In genomic region chr11:133945087-133945974, GRCh38 we compare ENCODE assay signal across 8 cellular contexts. TPM values are rescaled to one million over a fixed set of nuclear protein-coding genes. Genes with fewer than 3 reads are reported as not detected.
DNase-seq lines count a peak whose midpoint lies in the region; ATAC-seq, FAIRE-seq and TF ChIP-seq lines count a peak whose summit lies in the region.

No MANE protein-coding gene starts in this region.

- H3K27me3 Mint-ChIP-seq in astrocyte (ENCODE audit: low read depth, unreplicated experiment): no peaks in the 10 kb centered on the region
- H3K27me3 Mint-ChIP-seq in WTC11 (ENCODE audit: low read depth): no peaks in the 10 kb centered on the region

- POLR2A ChIA-PET in WTC11 (lab: Charles Lee): no interaction called here

- peaks cover 13% of the 10 kb centered on the region for H4K20me1 ChIP-seq in astrocyte (ENCODE audit: insufficient read depth, low read length)

- H3K4me2 ChIP-seq in astrocyte (ENCODE audit: low read length): peak overlapping the region; percentile 83

- peak; percentile 82 for ATAC-seq in omental fat pad (ENCODE audit: low FRiP score)
- no peak for ATAC-seq in WTC11

- no peak for FAIRE-seq in astrocyte (lab: Jason Lieb, UNC)

- H3K36me3 ChIP-seq in astrocyte (ENCODE audit: insufficient read depth, low read length): no peaks in the 10 kb centered on the region
- no peaks in the 10 kb centered on the region for H3K36me3 ChIP-seq in vagina

- no peak for TF ChIP-seq CTCF in astrocyte (IDR thresholded peaks at IDR 0.05; ENCODE audit: insufficient read depth, low read depth, low read length)
- no peak for TF ChIP-seq CTCF in omental fat pad (IDR thresholded peaks at IDR 0.05)
- TF ChIP-seq CTCF in vagina (IDR thresholded peaks at IDR 0.05): no peak
- TF ChIP-seq CTCF in WTC11 (IDR thresholded peaks at IDR 0.05): no peak

- H3K9me3 ChIP-seq in astrocyte (ENCODE audit: insufficient read depth, low read depth, low read length) (no peaks in the 10 kb centered on the region), vagina (no peaks in the 10 kb centered on the region)

- H3K27ac Mint-ChIP-seq in astrocyte (ENCODE audit: unreplicated experiment) (no peak overlapping the region), WTC11 (no peak overlapping the region; the same call in 1 of the 2 replicates)

- peak overlapping the region; percentile 46 for H3K9ac ChIP-seq in astrocyte (ENCODE audit: low read length)

- no peak for TF ChIP-seq POLR2A in vagina (IDR thresholded peaks at IDR 0.05)

- peaks cover 4% of the 10 kb centered on the region for H3K36me3 Mint-ChIP-seq in astrocyte (ENCODE audit: low read depth, unreplicated experiment)
- peaks cover 38% of the 10 kb centered on the region for H3K36me3 Mint-ChIP-seq in WTC11

- peak; percentile 31 for DNase-seq in CD1c-positive myeloid dendritic cell (ENCODE audit: extremely low spot score)
- peak; percentile 2 for DNase-seq in T1000 (lab: John Stamatoyannopoulos, UW)
- peak; percentile 64 for DNase-seq in astrocyte (ENCODE audit: low read depth)
- DNase-seq in omental fat pad (ENCODE audit: low spot score): no peak
- DNase-seq in vagina (ENCODE audit: extremely low spot score in 2 of 2): no peak
- no peak for DNase-seq in WTC11 (ENCODE audit: low spot score)
- DNase-seq in NCI-H82 (lab: John Stamatoyannopoulos, UW): no peak
- no peak for DNase-seq in kidney glomerular epithelial cell (lab: John Stamatoyannopoulos, UW)

- H3K4me3 Mint-ChIP-seq in astrocyte (ENCODE audit: unreplicated experiment) (no peak overlapping the region), WTC11 (no peak overlapping the region)

- H3K4me1 Mint-ChIP-seq in astrocyte (ENCODE audit: low read depth, unreplicated experiment) (peaks cover 27% of the 10 kb centered on the region), WTC11 (peaks cover 41% of the 10 kb centered on the region)

- H3K4me1 ChIP-seq in astrocyte (ENCODE audit: insufficient read depth, low read length): peaks cover 28% of the 10 kb centered on the region
- peaks cover 49% of the 10 kb centered on the region for H3K4me1 ChIP-seq in vagina

- H3K9me3 Mint-ChIP-seq in astrocyte (ENCODE audit: unreplicated experiment) (no peaks in the 10 kb centered on the region), WTC11 (peaks cover 4% of the 10 kb centered on the region)

- H3K27ac ChIP-seq in astrocyte (ENCODE audit: low read depth, low read length) (peak overlapping the region; percentile 33), vagina (peak overlapping the region; percentile 58)

- intact Hi-C loops in vagina (cut with DNase I): loop anchor here (5.0 kb wide), 1 partner anchor 97 kb away; no protein-coding TSS in a partner anchor

- no peaks in the 10 kb centered on the region for H3K79me2 ChIP-seq in astrocyte (ENCODE audit: insufficient read depth, low read length)

- CTCF ChIA-PET in WTC11 (lab: Charles Lee): interaction anchor here (0.6 to 0.7 kb wide), 2 partner anchors 18 to 865 kb away, joined by 3 to 4 read pairs; no protein-coding TSS in a partner anchor

- peak overlapping the region; percentile 71 for H2AFZ ChIP-seq in astrocyte (ENCODE audit: low read depth, low read length)

- no peaks in the 10 kb centered on the region for H3K27me3 ChIP-seq in astrocyte (ENCODE audit: insufficient read depth, low read length)
- H3K27me3 ChIP-seq in vagina: no peaks in the 10 kb centered on the region

- H3K4me3 ChIP-seq in astrocyte (ENCODE audit: insufficient read depth, low read depth, low read length) (peak overlapping the region; percentile 33), vagina (peak overlapping the region in 1 of 2 donors; percentile 8)

TF ChIP-seq in WTC11, 78 proteins besides CTCF, POLR2A, EP300 and RAD21:
- TF ChIP-seq ZNF423 (CRISPR knock-in tag; IDR thresholded peaks at IDR 0.05) (no peak), ZNF396 (CRISPR knock-in tag; IDR thresholded peaks at IDR 0.05; ENCODE audit: borderline replicate concordance) (no peak), MLX (CRISPR knock-in tag; IDR thresholded peaks at IDR 0.05) (no peak), E2F1 (CRISPR knock-in tag; IDR thresholded peaks at IDR 0.05) (no peak), FOXP1 (CRISPR knock-in tag; IDR thresholded peaks at IDR 0.05; ENCODE audit: borderline replicate concordance) (no peak)

RNA-seq across cellular contexts. Expression of gene IGSF9B, which starts 11.4 kb away (rescaled TPM):
- 13.1 and 16.7 TPM in 2 replicates for total RNA-seq in astrocyte
- 10 to 100 TPM in 1 of 4 donors, 1 to 10 TPM in 3; 2.0 to 29.7 (median 6.6) TPM for total RNA-seq in omental fat pad
- 10.1 TPM for total RNA-seq in vagina
- 52.7 to 57.1 TPM (median 55.2 TPM) in 3 replicates for total RNA-seq in WTC11 (2021)

Comparison
In these comparisons a context has a peak if more than half of its experiments do, and no peak if none do; other contexts are left out.
1. DNase-seq: peak in CD1c-positive myeloid dendritic cell (single experiment), T1000 (single experiment) and astrocyte (single experiment); none in omental fat pad (single experiment), vagina (0 of 2), WTC11 (single experiment), NCI-H82 (single experiment) and kidney glomerular epithelial cell (single experiment).